Comparison of ENCODE assay signal across 30 cellular contexts in the genomic region with DNA sequence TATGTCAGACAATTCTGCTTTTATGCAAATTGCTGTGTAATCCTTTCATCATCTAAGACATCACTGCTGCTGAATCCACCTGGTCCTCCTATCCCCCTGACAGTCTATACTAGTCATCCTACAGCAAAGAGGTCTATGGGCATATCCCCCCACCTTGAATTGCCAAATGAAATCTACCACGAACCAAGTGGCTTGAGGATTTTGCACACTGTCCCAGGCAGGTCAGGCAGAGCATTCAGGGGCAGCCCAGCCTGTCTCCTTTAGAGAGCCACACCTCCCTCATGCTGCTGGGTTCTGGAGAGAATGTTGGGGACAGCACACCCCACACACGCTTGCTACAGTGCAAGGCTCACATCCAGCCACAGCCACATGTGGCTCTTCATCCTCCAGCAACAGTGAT.
"Had no signal": no experiment of that assay in that cellular context is flagged by ENCODE, and none has a peak within 500 bp of the region (broad histone marks: within the 10 kb centered on the region; RNA-seq: fewer than 3 reads in every experiment).

No MANE protein-coding gene starts in this region.

- H2AFZ ChIP-seq: neural progenitor cell had no signal

- H3K27me3 Mint-ChIP-seq: stimulated activated naive CD8-positive, alpha-beta T cell treated with anti-CD3 and anti-CD28 coated beads, Interleukin-15, Interleukin-2, amounts not matched to agents 100 ng/mL and 50 ng/mL, for 24 hours had no signal

- H3K27ac Mint-ChIP-seq: naive thymus-derived CD8-positive, alpha-beta T cell; natural killer cell treated with Interleukin-12 subunit alpha and Interleukin-12 subunit beta and Interleukin-15 and Interleukin-18, amount 100 ng/mL, for 72 hours; neural progenitor cell; progenitor cell of endocrine pancreas; stimulated activated naive B cell treated with anti-CD40 and anti-IgM and Interleukin-4, amounts not matched to agents 10 μg/mL and 1 μg/mL and 100 μg/mL, for 72 hours; stimulated activated naive CD8-positive, alpha-beta T cell treated with anti-CD3 and anti-CD28 coated beads, Interleukin-15, Interleukin-2, amounts not matched to agents 100 ng/mL and 50 ng/mL, for 24 hours had no signal

- H3K4me1 Mint-ChIP-seq: naive B cell; naive thymus-derived CD8-positive, alpha-beta T cell; neural progenitor cell; stimulated activated naive B cell treated with anti-CD40 and anti-IgM and Interleukin-4, amounts not matched to agents 10 μg/mL and 1 μg/mL and 100 μg/mL, for 72 hours had no signal

- H3K9me3 ChIP-seq: neutrophil, pancreas, psoas muscle, right lobe of liver, thoracic aorta, thyroid gland, vagina had no signal

- H3K27me3 ChIP-seq: neural progenitor cell, neutrophil, pancreas, right lobe of liver, spleen, stomach, thyroid gland, tibial nerve, upper lobe of left lung, vagina had no signal

- H3K36me3 Mint-ChIP-seq: naive B cell; naive thymus-derived CD8-positive, alpha-beta T cell; natural killer cell treated with Interleukin-12 subunit alpha and Interleukin-12 subunit beta and Interleukin-15 and Interleukin-18, amount 100 ng/mL, for 72 hours; stimulated activated naive B cell treated with anti-CD40 and anti-IgM and Interleukin-4, amounts not matched to agents 10 μg/mL and 1 μg/mL and 100 μg/mL, for 72 hours had no signal

- H3K4me1 ChIP-seq: neural progenitor cell, pancreas, psoas muscle, right lobe of liver, thyroid gland, upper lobe of left lung had no signal

- H3K27ac ChIP-seq: neural progenitor cell, neutrophil, pancreas, psoas muscle, right lobe of liver, skin epidermis, spleen, stomach, thoracic aorta, thyroid gland, tibial nerve, upper lobe of left lung, vagina had no signal

- ATAC-seq: naive thymus-derived CD8-positive, alpha-beta T cell; pancreas; stimulated activated naive B cell treated with anti-CD40 and anti-IgM and Interleukin-4, amounts not matched to agents 10 μg/mL and 1 μg/mL and 100 μg/mL, for 72 hours had no signal

- DNase-seq: naive B cell; naive thymus-derived CD8-positive, alpha-beta T cell; nucleus accumbens; pancreas; posterior cingulate gyrus; psoas muscle; right cardiac atrium; spleen; stimulated activated CD4-positive, alpha-beta T cell treated with anti-CD3 and anti-CD28 coated beads, Interleukin-12 subunit alpha, Interleukin-12 subunit beta, amount 100 ng/mL, for 4 hours; stimulated activated CD4-positive, alpha-beta T cell treated with anti-CD3 and anti-CD28 coated beads, Interleukin-1b, Interleukin-23, amount 100 ng/mL, for 48 hours; stimulated activated CD4-positive, alpha-beta T cell treated with anti-CD3 and anti-CD28 coated beads, Interleukin-4, amount 100 ng/mL, for 1 hour; stimulated activated CD4-positive, alpha-beta T cell treated with anti-CD3 and anti-CD28 coated beads, Interleukin-4, amount 100 ng/mL, for 4 hours; stimulated activated CD8-positive, alpha-beta memory T cell treated with anti-CD3 and anti-CD28 coated beads, Interleukin-4, amount 100 ng/mL, for 48 hours; stimulated activated naive B cell treated with anti-CD40 and anti-IgM and Interleukin-4, amounts not matched to agents 10 μg/mL and 1 μg/mL and 100 μg/mL, for 72 hours; stimulated activated naive CD4-positive, alpha-beta T cell treated with Interleukin-2 at 50 U/mL for 16 hours; stomach; thyroid gland; trophoblast cell; upper lobe of left lung had no signal

- H3K4me3 Mint-ChIP-seq: naive B cell; naive thymus-derived CD8-positive, alpha-beta T cell; natural killer cell treated with Interleukin-12 subunit alpha and Interleukin-12 subunit beta and Interleukin-15 and Interleukin-18, amount 100 ng/mL, for 72 hours; neural progenitor cell; stimulated activated naive B cell treated with anti-CD40 and anti-IgM and Interleukin-4, amounts not matched to agents 10 μg/mL and 1 μg/mL and 100 μg/mL, for 72 hours; stimulated activated naive CD8-positive, alpha-beta T cell treated with anti-CD3 and anti-CD28 coated beads, Interleukin-15, Interleukin-2, amounts not matched to agents 100 ng/mL and 50 ng/mL, for 24 hours had no signal

- H3K4me3 ChIP-seq: neural progenitor cell, pancreas, psoas muscle, right lobe of liver, skin epidermis, smooth muscle cell, spleen, stomach, thoracic aorta, thyroid gland, tibial nerve, upper lobe of left lung, vagina had no signal

- H3K4me2 ChIP-seq: neural progenitor cell, smooth muscle cell had no signal

- H3K9ac ChIP-seq: neural progenitor cell had no signal

- H3K36me3 ChIP-seq: neural progenitor cell, neutrophil, pancreas, right lobe of liver, spleen, stomach, thoracic aorta, thyroid gland, tibial nerve, upper lobe of left lung, vagina had no signal
